Comparison of ENCODE assay signal across 8 cellular contexts in genomic region chr2:3575534-3576324, GRCh38. TPM values are rescaled to one million over a fixed set of nuclear protein-coding genes. Genes with fewer than 3 reads are reported as not detected.
DNase-seq lines count a peak whose midpoint lies in the region; ATAC-seq and TF ChIP-seq lines count a peak whose summit lies in the region.

No MANE protein-coding gene starts in this region.

- H3K36me3 ChIP-seq in esophagus muscularis mucosa = peaks cover 22 to 46% (median 41%) of the 10 kb centered on the region in 4 donors
- peaks cover 47% of the 10 kb centered on the region for H3K36me3 ChIP-seq in neuron (ENCODE audit: insufficient read depth, low read length)

- H3K9me3 ChIP-seq in esophagus muscularis mucosa (no peaks in the 10 kb centered on the region), neuron (ENCODE audit: low read length) (no peaks in the 10 kb centered on the region)

- no peak for TF ChIP-seq EP300 in esophagus muscularis mucosa (IDR thresholded peaks at IDR 0.05)

- ATAC-seq in GM19467 (IDR thresholded peaks at IDR 0.05; ENCODE audit: unreplicated experiment) = peak; percentile 20

- H3K4me3 ChIP-seq in AG09309 (ENCODE audit: control insufficient read depth, low read depth, low read length) = peak overlapping the region; percentile 99
- H3K4me3 ChIP-seq in esophagus muscularis mucosa = peak overlapping the region; percentile 71 to 87 (median 80)
- H3K4me3 ChIP-seq in neuron (ENCODE audit: low read length) = peak overlapping the region; percentile 99

- peaks cover 35 to 59% (median 45%) of the 10 kb centered on the region in 4 donors for H3K4me1 ChIP-seq in esophagus muscularis mucosa
- peaks cover 27% of the 10 kb centered on the region for H3K4me1 ChIP-seq in neuron (ENCODE audit: insufficient read depth, low read length)

- peak overlapping the region; percentile 86 to 93 (median 89) for H3K27ac ChIP-seq in esophagus muscularis mucosa (replicated peaks in 1 of 4)

- 5% methylated on average over 21 of the region's 54 CpGs for WGBS in esophagus muscularis mucosa

- TF ChIP-seq CTCF in AG09309 (IDR thresholded peaks at IDR 0.05; ENCODE audit: control insufficient read depth, insufficient read depth, low read depth, low read length, missing control alignments) = no peak
- TF ChIP-seq CTCF in esophagus muscularis mucosa (IDR thresholded peaks at IDR 0.05) = no peak

- DNase-seq in AG09309 (ENCODE audit: low read depth) (no peak), HT-29 (ENCODE audit: low spot score) (peak; percentile 31), esophagus muscularis mucosa (ENCODE audit: extremely low spot score) (no peak), NCI-H187 (lab: John Stamatoyannopoulos, UW) (no peak), NCI-H510A (lab: John Stamatoyannopoulos, UW) (no peak)
- DNase-seq in activated CD8-positive, alpha-beta memory T cell treated with anti-CD3 and anti-CD28 coated beads, Interleukin-2, amount 50 U/mL, for 48 hours = peak; percentile 67

- peak overlapping the region; percentile 37 for H2AFZ ChIP-seq in neuron (ENCODE audit: low read depth, low read length)

- H3K27me3 ChIP-seq in esophagus muscularis mucosa (no peaks in the 10 kb centered on the region), neuron (ENCODE audit: insufficient read depth, low read length) (no peaks in the 10 kb centered on the region)

- no peak for TF ChIP-seq POLR2A in esophagus muscularis mucosa (IDR thresholded peaks at IDR 0.05; ENCODE audit: low read depth)

- intact Hi-C loops in esophagus muscularis mucosa (cut with DNase I) = loop anchor here (2.0 to 5.0 kb wide), 3 partner anchors 17 to 198 kb away; partner anchors contain the start of genes ADI1, EIPR1, RNASEH1 and TRAPPC12

RNA-seq across cellular contexts. Expression of gene RPS7, which starts 0.7 kb away (rescaled TPM):
- 1,412 and 1,563 TPM in 2 replicates for total RNA-seq in HT-29 (2014; rRNA removed; shearing (Covaris generic))
- total RNA-seq in esophagus muscularis mucosa = 1,000 to 10,000 TPM in 3 of 4 donors, 100 to 1,000 TPM in 1; 950 to 4,390 (median 2,121) TPM

RNA-seq across cellular contexts. Expression of gene RNASEH1, which starts 17.6 kb away (rescaled TPM):
- 20.0 and 28.1 TPM in 2 replicates for total RNA-seq in HT-29 (2014; rRNA removed; shearing (Covaris generic))
- total RNA-seq in esophagus muscularis mucosa = 10 to 100 TPM; 30.2 to 36.5 (median 34.5) TPM

RNA-seq across cellular contexts. Expression of gene COLEC11, which starts 19.2 kb away (rescaled TPM):
- total RNA-seq in HT-29 (2014; rRNA removed; shearing (Covaris generic)) = not detected in 2 replicates
- 10 to 100 TPM in 1 of 4 donors, 1 to 10 TPM in 3; 2.1 to 19.1 (median 6.6) TPM for total RNA-seq in esophagus muscularis mucosa

RNA-seq across cellular contexts. Expression of gene ADI1, which starts 56.4 kb away (rescaled TPM):
- 41.7 and 47.4 TPM in 2 replicates for total RNA-seq in HT-29 (2014; rRNA removed; shearing (Covaris generic))
- total RNA-seq in esophagus muscularis mucosa = 100 to 1,000 TPM in 1 of 4 donors, 10 to 100 TPM in 3; 90.0 to 130 (median 96.9) TPM

Comparison
In these comparisons a context has a peak if more than half of its experiments do, and no peak if none do; other contexts are left out.
1. DNase-seq: peak in HT-29 (single experiment) and activated CD8-positive, alpha-beta memory T cell treated with anti-CD3 and anti-CD28 coated beads, Interleukin-2, amount 50 U/mL, for 48 hours (single experiment); none in AG09309 (single experiment), esophagus muscularis mucosa (single experiment), NCI-H187 (0 of 2) and NCI-H510A (single experiment).
2. Peak in every context shown above with its lines, with median percentiles within 50 percentile points of each other: H3K4me3 ChIP-seq.